In genomic region chr17:39640493-39641118, GRCh38 we compare ENCODE assay signal across 16 cellular contexts. TPM values are rescaled to one million over a fixed set of nuclear protein-coding genes. Genes with fewer than 3 reads are reported as not detected.
A peak's percentile ranks its signal among the peaks of the same experiment; 100 is the strongest.
DNase-seq lines count a peak whose midpoint lies in the region; TF ChIP-seq lines count a peak whose summit lies in the region.
"Had no signal": no experiment of that assay in that cellular context is flagged by ENCODE, and none has a peak within 500 bp of the region (broad histone marks: within the 10 kb centered on the region; RNA-seq: fewer than 3 reads in every experiment).

No MANE protein-coding gene starts in this region.

- H3K9me3 ChIP-seq in Loucy (ENCODE audit: insufficient read depth, low read depth, low read length) = no peaks in the 10 kb centered on the region
- no peaks in the 10 kb centered on the region for H3K9me3 ChIP-seq in mesenchymal stem cell (ENCODE audit: control insufficient read depth, low read length)
- no peaks in the 10 kb centered on the region for H3K9me3 ChIP-seq in stomach

- peaks cover 73% of the 10 kb centered on the region for H3K4me1 Mint-ChIP-seq in CD14-positive monocyte
- H3K4me1 Mint-ChIP-seq in activated naive CD8-positive, alpha-beta T cell treated with anti-CD3 and anti-CD28 coated beads for 36 hours = peaks cover 64% of the 10 kb centered on the region
- H3K4me1 Mint-ChIP-seq in mesothelial cell of epicardium = peaks cover 32% of the 10 kb centered on the region

- H2AFZ ChIP-seq in Loucy (ENCODE audit: low read length) (no peak overlapping the region), mesenchymal stem cell (ENCODE audit: low read depth, low read length) (no peak overlapping the region)

- no peak overlapping the region for H3K4me3 ChIP-seq in Loucy (ENCODE audit: low read length, poor library complexity, severe bottlenecking)
- H3K4me3 ChIP-seq in mesenchymal stem cell (ENCODE audit: insufficient read depth in 1 of 2, low read depth in 1 of 2, low read length in 2 of 2) = no peak overlapping the region
- no peak overlapping the region for H3K4me3 ChIP-seq in stomach

- H4K20me1 ChIP-seq in Loucy (ENCODE audit: insufficient read depth, low read length, poor library complexity, severe bottlenecking) = peaks cover 30% of the 10 kb centered on the region

- H3K9me3 Mint-ChIP-seq in CD14-positive monocyte (peaks cover 0 to 1% (median 0%) of the 10 kb centered on the region in 7 donors), mesothelial cell of epicardium (no peaks in the 10 kb centered on the region)
- H3K9me3 Mint-ChIP-seq in activated naive CD8-positive, alpha-beta T cell treated with anti-CD3 and anti-CD28 coated beads for 36 hours = no peaks in the 10 kb centered on the region

- no peak overlapping the region for H2BK15ac ChIP-seq in mesenchymal stem cell (ENCODE audit: low read depth, poor library complexity, severe bottlenecking)

- peak overlapping the region in 5 of 7 donors; percentile 22 to 81 (median 76) for H3K27ac Mint-ChIP-seq in CD14-positive monocyte
- peak overlapping the region; percentile 39 for H3K27ac Mint-ChIP-seq in activated naive CD8-positive, alpha-beta T cell treated with anti-CD3 and anti-CD28 coated beads for 36 hours
- no peak overlapping the region for H3K27ac Mint-ChIP-seq in mesothelial cell of epicardium

- no peak for TF ChIP-seq EP300 in stomach (IDR thresholded peaks at IDR 0.05)

- intact Hi-C loops in CD14-positive monocyte (cut with micrococcal nuclease) = no loop called here
- intact Hi-C loops in stomach (cut with DNase I; ENCODE audit: low total_unique reads) = no loop called here

- peak overlapping the region in 1 of 2 experiments; percentile 44 for H3K4ac ChIP-seq in mesenchymal stem cell (ENCODE audit: low read depth in 1 of 2, low read length in 2 of 2)

- H3K27me3 ChIP-seq in Loucy (ENCODE audit: insufficient read depth, low read length, poor library complexity, severe bottlenecking) = no peaks in the 10 kb centered on the region
- H3K27me3 ChIP-seq in mesenchymal stem cell (ENCODE audit: control insufficient read depth in 1 of 2, insufficient read depth in 1 of 2, low read length in 2 of 2) = no peaks in the 10 kb centered on the region
- no peaks in the 10 kb centered on the region for H3K27me3 ChIP-seq in stomach

- H4K8ac ChIP-seq in mesenchymal stem cell (ENCODE audit: low read length) = no peak overlapping the region

- H3K4me1 ChIP-seq in Loucy (ENCODE audit: insufficient read depth, low read length, poor library complexity, severe bottlenecking) (peaks cover 62% of the 10 kb centered on the region), mesenchymal stem cell (ENCODE audit: control insufficient read depth, insufficient read depth, low read depth, low read length) (peaks cover 57% of the 10 kb centered on the region), stomach (peaks cover 34 to 91% (median 83%) of the 10 kb centered on the region in 4 donors)

- peak overlapping the region in 1 of 2 experiments; percentile 48 for H3K18ac ChIP-seq in mesenchymal stem cell (ENCODE audit: low read depth in 1 of 2, low read length in 2 of 2)

- H3K36me3 Mint-ChIP-seq in CD14-positive monocyte (peaks cover 13 to 25% of the 10 kb centered on the region in 2 donors), mesothelial cell of epicardium (no peaks in the 10 kb centered on the region)
- H3K36me3 Mint-ChIP-seq in activated naive CD8-positive, alpha-beta T cell treated with anti-CD3 and anti-CD28 coated beads for 36 hours = peaks cover 8% of the 10 kb centered on the region

- WGBS in mesenchymal stem cell = 66% methylated on average over 7 of the region's 7 CpGs
- WGBS in stomach, 5 donors = 46 to 49% (median 47%) methylated on average over 7 of the region's 7 CpGs

- H3K27ac ChIP-seq in mesenchymal stem cell (ENCODE audit: low read length, poor library complexity, severe bottlenecking) (no peak overlapping the region), stomach (no peak overlapping the region)
- H3K27ac ChIP-seq: KMS-11 had no signal

- H2AK5ac ChIP-seq in mesenchymal stem cell (ENCODE audit: low read length, severe bottlenecking) = peak overlapping the region; percentile 24

- no peak overlapping the region for H2BK12ac ChIP-seq in mesenchymal stem cell (ENCODE audit: low read length in 2 of 2)

- H3K36me3 ChIP-seq in Loucy (ENCODE audit: insufficient read depth, low read length) = no peaks in the 10 kb centered on the region
- peaks cover 0 to 7% of the 10 kb centered on the region in 2 experiments for H3K36me3 ChIP-seq in mesenchymal stem cell (ENCODE audit: control insufficient read depth in 1 of 2, insufficient read depth in 2 of 2, low read depth in 1 of 2, low read length in 2 of 2)
- peaks cover 0 to 3% (median 0%) of the 10 kb centered on the region in 4 donors for H3K36me3 ChIP-seq in stomach

- no peak for TF ChIP-seq POLR2A in stomach (IDR thresholded peaks at IDR 0.05)

- H3K79me1 ChIP-seq in mesenchymal stem cell (replicated peaks; ENCODE audit: low read length, poor library complexity, severe bottlenecking) = peaks cover 36% of the 10 kb centered on the region

- DNase-seq in CD14-positive monocyte (ENCODE audit: low spot score) = peak; percentile 68
- no peak for DNase-seq in activated naive CD8-positive, alpha-beta T cell treated with anti-CD3 and anti-CD28 coated beads for 36 hours
- DNase-seq in mesenchymal stem cell = peak; percentile 55
- DNase-seq in NK-92 (lab: John Stamatoyannopoulos, UW; ENCODE audit: unreplicated experiment) = no peak
- no peak for DNase-seq in stomach
- no peak for DNase-seq in mesothelial cell of epicardium (ENCODE audit: low spot score in 2 of 2, unreplicated experiment in 2 of 2)
- no peak for DNase-seq in NCI-H2029 (lab: John Stamatoyannopoulos, UW)
- DNase-seq: activated naive CD4-positive, alpha-beta T cell; GDM1; left colon; NCI-H526 treated with DMSO at 0.1 percent for 48 hours; stimulated activated CD4-positive, alpha-beta T cell treated with anti-CD3 and anti-CD28 coated beads, Interleukin-1b, Interleukin-23, amount 100 ng/mL, for 48 hours had no signal

- peaks cover 84% of the 10 kb centered on the region for H3K79me2 ChIP-seq in Loucy (ENCODE audit: insufficient read depth, low read length)

- peak overlapping the region; percentile 95 for H3K4me2 ChIP-seq in Loucy (ENCODE audit: low read depth, low read length, poor library complexity, severe bottlenecking)
- H3K4me2 ChIP-seq in mesenchymal stem cell (ENCODE audit: low read length, poor library complexity, severe bottlenecking) = no peak overlapping the region
- H3K4me2 ChIP-seq: KMS-11 had no signal

- H3K27me3 Mint-ChIP-seq in CD14-positive monocyte (ENCODE audit: low read depth in 3 of 3) = peaks cover 0 to 6% (median 0%) of the 10 kb centered on the region in 3 donors
- no peaks in the 10 kb centered on the region for H3K27me3 Mint-ChIP-seq in activated naive CD8-positive, alpha-beta T cell treated with anti-CD3 and anti-CD28 coated beads for 36 hours
- no peaks in the 10 kb centered on the region for H3K27me3 Mint-ChIP-seq in mesothelial cell of epicardium (ENCODE audit: low read depth)

- no peaks in the 10 kb centered on the region for H3F3A ChIP-seq in Loucy (ENCODE audit: low read depth)

- no peak overlapping the region for H2BK120ac ChIP-seq in mesenchymal stem cell (ENCODE audit: low read depth, low read length)

- no peak overlapping the region for H4K91ac ChIP-seq in mesenchymal stem cell (ENCODE audit: low read length)

- H3K14ac ChIP-seq in mesenchymal stem cell (ENCODE audit: low read length in 2 of 2) = peak overlapping the region in 1 of 2 experiments; percentile 51

- no peak overlapping the region for H3K23ac ChIP-seq in mesenchymal stem cell (ENCODE audit: low read length in 2 of 2)

- no peaks in the 10 kb centered on the region for H3K9me2 ChIP-seq in Loucy (replicated peaks; ENCODE audit: low read depth, low read length)

- no peak overlapping the region for H2BK5ac ChIP-seq in mesenchymal stem cell (ENCODE audit: low read depth, low read length, poor library complexity, severe bottlenecking)

- H3K9ac ChIP-seq in Loucy (ENCODE audit: low read depth, low read length, poor library complexity, severe bottlenecking) (peak overlapping the region; percentile 85), mesenchymal stem cell (ENCODE audit: low read length) (no peak overlapping the region)
- H3K9ac ChIP-seq: KMS-11 had no signal

- peak overlapping the region; percentile 58 to 75 for H3K4me3 Mint-ChIP-seq in CD14-positive monocyte
- H3K4me3 Mint-ChIP-seq in activated naive CD8-positive, alpha-beta T cell treated with anti-CD3 and anti-CD28 coated beads for 36 hours = peak overlapping the region; percentile 18
- no peak overlapping the region for H3K4me3 Mint-ChIP-seq in mesothelial cell of epicardium

- TF ChIP-seq CTCF in CD14-positive monocyte (IDR thresholded peaks at IDR 0.05) (no peak), Loucy (conservative IDR thresholded peaks at IDR 0.05; ENCODE audit: low read length) (no peak), stomach (IDR thresholded peaks at IDR 0.05) (no peak), mesothelial cell of epicardium (IDR thresholded peaks at IDR 0.05; ENCODE audit: unreplicated experiment) (no peak)

RNA-seq across cellular contexts. Expression of gene STARD3, which starts 3.7 kb away (rescaled TPM):
- 10 to 100 TPM; 35.1 to 45.3 TPM for polyA plus RNA-seq in CD14-positive monocyte
- total RNA-seq in activated naive CD8-positive, alpha-beta T cell treated with anti-CD3 and anti-CD28 coated beads for 36 hours = 10 to 100 TPM; 47.9 to 53.2 TPM
- polyA plus RNA-seq in mesenchymal stem cell (2013, experiment 1 of 2) = 64.0 TPM
- 60.0 TPM for polyA plus RNA-seq in mesenchymal stem cell (2013, experiment 2 of 2)
- 1,000 to 10,000 TPM in 1 of 5 donors, 100 to 1,000 TPM in 1, 10 to 100 TPM in 3; 26.4 to 1,091 (median 72.1) TPM for total RNA-seq in stomach
- 10 to 100 TPM; 28.1 to 53.5 (median 30.8) TPM for polyA plus RNA-seq in stomach
- total RNA-seq in mesothelial cell of epicardium = 55.6 to 56.6 TPM (median 56.2 TPM) in 3 replicates

RNA-seq across cellular contexts. Expression of gene PPP1R1B, which starts 13.9 kb away (rescaled TPM):
- polyA plus RNA-seq in CD14-positive monocyte = not detected
- total RNA-seq in activated naive CD8-positive, alpha-beta T cell treated with anti-CD3 and anti-CD28 coated beads for 36 hours = not detected
- polyA plus RNA-seq in mesenchymal stem cell (2013, experiment 1 of 2) = not detected
- polyA plus RNA-seq in mesenchymal stem cell (2013, experiment 2 of 2) = not detected
- total RNA-seq in stomach = 100 to 1,000 TPM in 1 of 5 donors, 10 to 100 TPM in 2, 1 to 10 TPM in 1, under 1 TPM in 1; 0.58 to 279 (median 11.0) TPM
- polyA plus RNA-seq in stomach = 10 to 100 TPM in 1 of 3 donors, 1 to 10 TPM in 2; 5.0 to 20.9 (median 9.5) TPM
- total RNA-seq in mesothelial cell of epicardium = 0.58 to 0.75 TPM (median 0.75 TPM) in 3 replicates
- total RNA-seq: fibroblast of villous mesenchyme had no signal

RNA-seq across cellular contexts. Expression of gene TCAP, which starts 24.5 kb away (rescaled TPM):
- polyA plus RNA-seq in CD14-positive monocyte (not detected), stomach (10 to 100 TPM in 1 of 3 donors, 1 to 10 TPM in 1, under 1 TPM in 1; 0.88 to 14.1 (median 3.5) TPM)
- total RNA-seq in activated naive CD8-positive, alpha-beta T cell treated with anti-CD3 and anti-CD28 coated beads for 36 hours = under 1 TPM; 0.78 to 0.89 TPM
- polyA plus RNA-seq in mesenchymal stem cell (2013, experiment 1 of 2) = 0.12 TPM
- 0.05 TPM for polyA plus RNA-seq in mesenchymal stem cell (2013, experiment 2 of 2)
- total RNA-seq in stomach (1 to 10 TPM in 1 of 5 donors, under 1 TPM in 2, not detected in 2; 0.89 to 4.3 (median 0.92) TPM), mesothelial cell of epicardium (1.6 to 3.0 TPM (median 2.3 TPM) in 3 replicates)
- total RNA-seq: fibroblast of villous mesenchyme had no signal

RNA-seq across cellular contexts. Expression of gene PNMT, which starts 27.6 kb away (rescaled TPM):
- polyA plus RNA-seq in CD14-positive monocyte (not detected), stomach (10 to 100 TPM in 2 of 3 donors, 1 to 10 TPM in 1; 5.3 to 16.6 (median 13.0) TPM)
- total RNA-seq in activated naive CD8-positive, alpha-beta T cell treated with anti-CD3 and anti-CD28 coated beads for 36 hours = not detected
- polyA plus RNA-seq in mesenchymal stem cell (2013, experiment 1 of 2) = 0.17 TPM
- 0.21 TPM for polyA plus RNA-seq in mesenchymal stem cell (2013, experiment 2 of 2)
- total RNA-seq in stomach (1 to 10 TPM in 2 of 5 donors, under 1 TPM in 1, not detected in 2; 0.45 to 9.0 (median 2.9) TPM), mesothelial cell of epicardium (1.7 to 2.1 TPM (median 1.7 TPM) in 3 replicates)
- total RNA-seq: fibroblast of villous mesenchyme had no signal

RNA-seq across cellular contexts. Expression of gene NEUROD2, which starts 32.9 kb away (rescaled TPM):
- not detected for polyA plus RNA-seq in CD14-positive monocyte
- not detected for total RNA-seq in activated naive CD8-positive, alpha-beta T cell treated with anti-CD3 and anti-CD28 coated beads for 36 hours
- polyA plus RNA-seq in mesenchymal stem cell (2013, experiment 1 of 2) = not detected
- polyA plus RNA-seq in mesenchymal stem cell (2013, experiment 2 of 2) = not detected
- not detected for total RNA-seq in stomach
- polyA plus RNA-seq in stomach = under 1 TPM; 0.03 to 0.31 (median 0.25) TPM
- 0.09 TPM in 1 of 3 replicates, not detected in the others for total RNA-seq in mesothelial cell of epicardium
- total RNA-seq: fibroblast of villous mesenchyme, subcutaneous adipose tissue had no signal

Comparison
In these comparisons a context has a peak if more than half of its experiments do, and no peak if none do; other contexts are left out.
1. DNase-seq: peak in CD14-positive monocyte (single experiment) and mesenchymal stem cell (single experiment); none in activated naive CD8-positive, alpha-beta T cell treated with anti-CD3 and anti-CD28 coated beads for 36 hours (single experiment), NK-92 (single experiment), stomach (single experiment), mesothelial cell of epicardium (0 of 2) and NCI-H2029 (single experiment).